Comparison of ENCODE assay signal across 13 cellular contexts in genomic region chr6:33781105-33781975, GRCh38. TPM values are rescaled to one million over a fixed set of nuclear protein-coding genes. Genes with fewer than 3 reads are reported as not detected.
DNase-seq lines count a peak whose midpoint lies in the region; ATAC-seq, FAIRE-seq and TF ChIP-seq lines count a peak whose summit lies in the region.
"Had no signal": no experiment of that assay in that cellular context is flagged by ENCODE, and none has a peak within 500 bp of the region (broad histone marks: within the 10 kb centered on the region; RNA-seq: fewer than 3 reads in every experiment).

No MANE protein-coding gene starts in this region.

- peak overlapping the region; percentile 57 for H3K9ac ChIP-seq in astrocyte (ENCODE audit: low read length)

- H3K9me3 ChIP-seq in breast epithelium (no peaks in the 10 kb centered on the region), astrocyte (ENCODE audit: insufficient read depth, low read depth, low read length) (no peaks in the 10 kb centered on the region)

- no peak overlapping the region for H3K27ac ChIP-seq in breast epithelium
- H3K27ac ChIP-seq in astrocyte (ENCODE audit: low read depth, low read length): peak overlapping the region; percentile 75

- no peak overlapping the region for H3K27ac Mint-ChIP-seq in MCF 10A (ENCODE audit: low read depth, unreplicated experiment)
- H3K27ac Mint-ChIP-seq in astrocyte (ENCODE audit: unreplicated experiment): peak overlapping the region; percentile 59
- no peak overlapping the region for H3K27ac Mint-ChIP-seq in T-cell
- H3K27ac Mint-ChIP-seq: activated naive CD8-positive, alpha-beta T cell; B cell had no signal

- H3K4me1 ChIP-seq in breast epithelium (peaks cover 0 to 7% of the 10 kb centered on the region in 2 donors), astrocyte (ENCODE audit: insufficient read depth, low read length) (peaks cover 40% of the 10 kb centered on the region)

- H4K20me1 ChIP-seq in astrocyte (ENCODE audit: insufficient read depth, low read length): peaks cover 61% of the 10 kb centered on the region

- H3K9me3 Mint-ChIP-seq in MCF 10A (ENCODE audit: unreplicated experiment) (no peaks in the 10 kb centered on the region), astrocyte (ENCODE audit: unreplicated experiment) (no peaks in the 10 kb centered on the region), T-cell (no peaks in the 10 kb centered on the region)

- DNase-seq in MCF 10A (ENCODE audit: unreplicated experiment) (peak; percentile 61), breast epithelium (ENCODE audit: low spot score in 2 of 2) (no peak), astrocyte (ENCODE audit: low read depth) (peak; percentile 53), iPS DF 19.7 (ENCODE audit: low read depth, low spot score) (peak; percentile 83), cerebellar nuclear complex (lab: John Stamatoyannopoulos, UW) (no peak), T-cell (no peak), NCI-H1694 (lab: John Stamatoyannopoulos, UW) (no peak)
- DNase-seq: NCI-H1930 had no signal

- H3K4me3 Mint-ChIP-seq in MCF 10A (ENCODE audit: unreplicated experiment) (no peak overlapping the region), astrocyte (ENCODE audit: unreplicated experiment) (peak overlapping the region; percentile 14), T-cell (no peak overlapping the region)
- H3K4me3 Mint-ChIP-seq: activated naive CD8-positive, alpha-beta T cell; B cell had no signal

- ATAC-seq in HG03460 (IDR thresholded peaks at IDR 0.05; ENCODE audit: unreplicated experiment) (no peak), T-cell (replicated peaks in 1 of 4) (no peak)

- H3K4me3 ChIP-seq in breast epithelium (no peak overlapping the region), astrocyte (ENCODE audit: insufficient read depth, low read depth, low read length) (no peak overlapping the region)

- intact Hi-C loops in MCF 10A (cut with micrococcal nuclease) (loop anchor here (10.0 kb wide), 1 partner anchor 63 kb away; no protein-coding TSS in a partner anchor), breast epithelium (cut with DNase I; ENCODE audit: low total_unique reads) (no loop called here)

- H3K36me3 ChIP-seq in breast epithelium (peaks cover 25% of the 10 kb centered on the region), astrocyte (ENCODE audit: insufficient read depth, low read length) (peaks cover 58% of the 10 kb centered on the region)

- H3K4me1 Mint-ChIP-seq in MCF 10A (ENCODE audit: insufficient read depth, unreplicated experiment) (peaks cover 21% of the 10 kb centered on the region), astrocyte (ENCODE audit: low read depth, unreplicated experiment) (peaks cover 44% of the 10 kb centered on the region), T-cell (peaks cover 31 to 41% (median 40%) of the 10 kb centered on the region in 3 donors)

- H3K36me3 Mint-ChIP-seq in MCF 10A (ENCODE audit: insufficient read depth, unreplicated experiment) (peaks cover 92% of the 10 kb centered on the region), astrocyte (ENCODE audit: low read depth, unreplicated experiment) (peaks cover 42% of the 10 kb centered on the region), T-cell (peaks cover 72% of the 10 kb centered on the region)

- BruUV-seq in MCF 10A (replicated peaks; lab: Mats Ljungman, UMichigan): no TSS peak

- TF ChIP-seq POLR2A in breast epithelium (IDR thresholded peaks at IDR 0.05): no peak

- H3K27me3 ChIP-seq in breast epithelium (no peaks in the 10 kb centered on the region), astrocyte (ENCODE audit: insufficient read depth, low read length) (no peaks in the 10 kb centered on the region)

- H3K4me2 ChIP-seq in astrocyte (ENCODE audit: low read length): peak overlapping the region; percentile 70

- H2AFZ ChIP-seq in astrocyte (ENCODE audit: low read depth, low read length): no peak overlapping the region

- FAIRE-seq in astrocyte (lab: Jason Lieb, UNC): no peak
- FAIRE-seq: TTC549 had no signal

- H3K79me2 ChIP-seq in astrocyte (ENCODE audit: insufficient read depth, low read length): peaks cover 32% of the 10 kb centered on the region

- POLR2A ChIA-PET in MCF 10A (lab: Yijun Ruan, JAX) (interaction anchor here (0.6 to 1.3 kb wide), 5 partner anchors 9 to 1310 kb away, joined by 3 to 5 read pairs (median 4); no protein-coding TSS in a partner anchor), T-cell (lab: Charles Lee) (no interaction called here)

- CTCF ChIA-PET in MCF 10A (lab: Yijun Ruan, JAX): interaction anchor here (0.6 to 2.1 kb wide), 8 partner anchors 8 to 246 kb away, joined by 3 to 8 read pairs (median 3); no protein-coding TSS in a partner anchor
- CTCF ChIA-PET in T-cell (lab: Charles Lee): interaction anchor here in 1 of 2 donors (1.0 kb wide), 1 partner anchor 10 kb away, joined by 4 read pairs; no protein-coding TSS in a partner anchor

- TF ChIP-seq CTCF in MCF 10A (IDR thresholded peaks at IDR 0.05; ENCODE audit: unreplicated experiment) (no peak), breast epithelium (IDR thresholded peaks at IDR 0.05) (no peak), astrocyte (IDR thresholded peaks at IDR 0.05; ENCODE audit: insufficient read depth, low read depth, low read length) (no peak)

- H3K27me3 Mint-ChIP-seq in MCF 10A (ENCODE audit: insufficient read depth, unreplicated experiment) (no peaks in the 10 kb centered on the region), astrocyte (ENCODE audit: low read depth, unreplicated experiment) (no peaks in the 10 kb centered on the region), T-cell (no peaks in the 10 kb centered on the region)
- H3K27me3 Mint-ChIP-seq: activated naive CD8-positive, alpha-beta T cell; B cell had no signal

RNA-seq across cellular contexts. Expression of gene LEMD2, which starts 7.6 kb away (rescaled TPM):
- 70.5 and 79.2 TPM in 2 replicates for total RNA-seq in MCF 10A (2022)
- 10 to 100 TPM; 42.2 to 69.1 (median 59.0) TPM for total RNA-seq in breast epithelium
- 57.1 and 62.2 TPM in 2 replicates for total RNA-seq in astrocyte
- total RNA-seq in T-cell: 100 to 1,000 TPM; 115 to 125 (median 118) TPM

RNA-seq across cellular contexts. Expression of gene MLN, which starts 22.5 kb away (rescaled TPM):
- total RNA-seq in MCF 10A (2022): not detected in 2 replicates
- not detected for total RNA-seq in breast epithelium
- not detected in 2 replicates for total RNA-seq in astrocyte
- not detected for total RNA-seq in T-cell
- total RNA-seq: B cell, urinary bladder had no signal

RNA-seq across cellular contexts. Expression of gene IP6K3, which starts 34.6 kb away (rescaled TPM):
- total RNA-seq in MCF 10A (2022) (0.25 and 1.7 TPM in 2 replicates), breast epithelium (1 to 10 TPM in 1 of 3 donors, under 1 TPM in 2; 0.15 to 4.2 (median 0.66) TPM), astrocyte (4.5 and 4.6 TPM in 2 replicates), T-cell (not detected)
- total RNA-seq: B cell had no signal

Comparison
In these comparisons a context has a peak if more than half of its experiments do, and no peak if none do; other contexts are left out.
1. DNase-seq: peak in MCF 10A (single experiment), astrocyte (single experiment) and iPS DF 19.7 (single experiment); none in breast epithelium (0 of 2), cerebellar nuclear complex (0 of 2), T-cell (0 of 34) and NCI-H1694 (single experiment).